ENCODE assay signal across 22 cellular contexts in genomic region chr5:110879675-110880074, GRCh38.
"Had no signal": no experiment of that assay in that cellular context is flagged by ENCODE, and none has a peak within 500 bp of the region (broad histone marks: within the 10 kb centered on the region; RNA-seq: fewer than 3 reads in every experiment).

No MANE protein-coding gene starts in this region.

- FAIRE-seq: endometrium had no signal

- H3K4me3 ChIP-seq: adrenal gland, ascending aorta, left lung, prostate gland, right atrium auricular region, spleen, thoracic aorta, vagina had no signal

- H3K27ac ChIP-seq: adrenal gland, brain microvascular endothelial cell, foreskin keratinocyte, prostate gland, right atrium auricular region, spleen, thoracic aorta, vagina had no signal

- H3K27me3 ChIP-seq: adrenal gland, ascending aorta, brain microvascular endothelial cell, left lung, right atrium auricular region, spleen, vagina had no signal

- H3K36me3 ChIP-seq: adrenal gland, ascending aorta, brain microvascular endothelial cell, left lung, prostate gland, right atrium auricular region, spleen, thoracic aorta, vagina had no signal

- H3K9me3 ChIP-seq: adrenal gland, ascending aorta, prostate gland, right atrium auricular region, thoracic aorta, vagina had no signal

- H3K4me1 ChIP-seq: adrenal gland, ascending aorta, left lung, prostate gland, right atrium auricular region, spleen, vagina had no signal

- DNase-seq: activated CD4-positive, alpha-beta T cell treated with anti-CD3 and anti-CD28 coated beads for 4 hours; activated CD4-positive, alpha-beta T cell treated with anti-CD3 and anti-CD28 coated beads, Interleukin-2, amount 50 U/mL, for 48 hours; activated CD4-positive, CD25-positive, alpha-beta regulatory T cell; activated CD8-positive, alpha-beta memory T cell treated with anti-CD3 and anti-CD28 coated beads, Interleukin-2, amount 50 U/mL, for 48 hours; activated naive CD4-positive, alpha-beta T cell; activated T-cell treated with anti-CD3 and anti-CD28 coated beads, Interleukin-2, amount 50 U/mL, for 4 hours; caudate nucleus; effector CD4-positive, alpha-beta T cell; left lung; naive thymus-derived CD8-positive, alpha-beta T cell; spleen; stimulated activated CD4-positive, alpha-beta T cell treated with anti-CD3 and anti-CD28 coated beads, Interleukin-4, amount 100 ng/mL, for 24 hours; stimulated activated naive CD4-positive, alpha-beta T cell treated with Interleukin-2 at 50 U/mL for 16 hours had no signal

- ATAC-seq: activated T-cell treated with anti-CD3 and anti-CD28 coated beads, Interleukin-2, amount 50 U/mL, for 4 hours; naive thymus-derived CD8-positive, alpha-beta T cell had no signal
